Comparison of ENCODE assay signal across 18 cellular contexts in the genomic region with DNA sequence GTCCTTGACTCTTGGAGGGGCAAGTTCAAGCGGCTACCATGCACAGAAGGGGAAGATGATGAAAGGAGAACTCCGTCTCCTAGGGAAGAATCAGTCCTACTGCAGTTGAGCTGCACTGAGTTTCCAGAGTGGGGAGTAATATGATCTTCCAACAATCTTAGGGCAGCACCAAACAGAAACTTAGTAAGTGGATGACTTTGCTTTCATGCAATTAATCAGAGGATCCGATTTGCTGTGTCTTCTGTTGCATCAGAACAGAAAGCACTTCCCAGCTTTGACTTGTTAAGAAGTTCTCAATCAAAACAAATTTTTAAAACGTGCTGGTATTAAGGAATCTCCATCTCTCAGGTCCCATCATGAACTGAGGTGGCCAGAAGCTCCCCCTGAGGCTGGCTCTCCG. TPM values are rescaled to one million over a fixed set of nuclear protein-coding genes. Genes with fewer than 3 reads are reported as not detected.
"Had no signal": no experiment of that assay in that cellular context is flagged by ENCODE, and none has a peak within 500 bp of the region (broad histone marks: within the 10 kb centered on the region; RNA-seq: fewer than 3 reads in every experiment).

A gene with protein sequence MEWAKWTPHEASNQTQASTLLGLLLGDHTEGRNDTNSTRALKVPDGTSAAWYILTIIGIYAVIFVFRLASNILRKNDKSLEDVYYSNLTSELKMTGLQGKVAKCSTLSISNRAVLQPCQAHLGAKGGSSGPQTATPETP (minus strand): TSS at position 101 of the 400 bp plus-strand sequence. CDS start 112 bp downstream, outside the sequence.

RNA-seq across cellular contexts. Expression of the gene that starts here (rescaled TPM):
- total RNA-seq: activated naive CD4-positive, alpha-beta T cell treated with anti-CD3 and anti-CD28 coated beads for 36 hours; activated naive CD4-positive, alpha-beta T cell treated with anti-CD3 and anti-CD28 coated beads, Interleukin-2, amount 50 U/mL, for 72 hours; activated naive CD8-positive, alpha-beta T cell treated with anti-CD3 and anti-CD28 coated beads for 36 hours; activated naive CD8-positive, alpha-beta T cell treated with anti-CD3 and anti-CD28 coated beads, Interleukin-2, amount 10 ng/mL, durations not matched to agents 7 days and 5 days; activated T-cell treated with anti-CD3 and anti-CD28 coated beads, Interleukin-2, amount 50 U/mL, for 4 hours; activated T-cell treated with anti-CD3 and anti-CD28 coated beads, Interleukin-2, amount 50 U/mL, for 72 hours; activated T-helper 1 cell treated with anti-CD3 and anti-CD28 coated beads, Interleukin-12 subunit alpha, Interleukin-12 subunit beta, Interleukin-2, Interleukin-4 antibody, amounts not matched to agents 30 ng/mL and 10 ng/mL and 1 ng/mL, durations not matched to agents 14 hours and 24 hours and 36 hours; activated T-helper 17 cell treated with anti-CD3 and anti-CD28 coated beads, Interleukin-2, amount 50 U/mL, for 72 hours; activated T-helper 2 cell treated with anti-CD3 and anti-CD28 coated beads, Interferon-gamma antibody, Interleukin-2, Interleukin-4, amounts not matched to agents 10 μg/mL and 5 μg/mL and 100 μg/mL, durations not matched to agents 14 hours and 24 hours and 36 hours; aorta; ascending aorta; astrocyte; body of pancreas; breast epithelium; cardiac muscle cell; cerebellum; chondrocyte had no signal
- polyA plus RNA-seq: adrenal gland, aorta, cardiac muscle cell had no signal
